Comparison of ENCODE assay signal across 25 cellular contexts in genomic region chr1:27408151-27408550, GRCh38. TPM values are rescaled to one million over a fixed set of nuclear protein-coding genes. Genes with fewer than 3 reads are reported as not detected.
A peak's percentile ranks its signal among the peaks of the same experiment; 100 is the strongest.
DNase-seq lines count a peak whose midpoint lies in the region; ATAC-seq and TF ChIP-seq lines count a peak whose summit lies in the region.
"Had no signal": no experiment of that assay in that cellular context is flagged by ENCODE, and none has a peak within 500 bp of the region (broad histone marks: within the 10 kb centered on the region; RNA-seq: fewer than 3 reads in every experiment).

No MANE protein-coding gene starts in this region.

- peaks cover 52% of the 10 kb centered on the region for H3K36me3 Mint-ChIP-seq in activated T-helper 2 cell treated with anti-CD3 and anti-CD28 coated beads, Interferon-gamma antibody, Interleukin-2, Interleukin-4, amounts not matched to agents 10 μg/mL and 5 μg/mL and 100 μg/mL, durations not matched to agents 14 hours and 24 hours and 36 hours (ENCODE audit: low read depth)
- H3K36me3 Mint-ChIP-seq in naive B cell: peaks cover 7 to 12% of the 10 kb centered on the region in 2 donors
- peaks cover 0 to 70% (median 7%) of the 10 kb centered on the region in 3 donors for H3K36me3 Mint-ChIP-seq in CD8-positive, alpha-beta memory T cell

- H3K9me3 ChIP-seq in cardiac muscle cell (ENCODE audit: low read depth) (no peaks in the 10 kb centered on the region), right cardiac atrium (ENCODE audit: control insufficient read depth, low read length) (no peaks in the 10 kb centered on the region)
- H3K9me3 ChIP-seq in CD8-positive, alpha-beta memory T cell (ENCODE audit: low read length): no peaks in the 10 kb centered on the region
- H3K9me3 ChIP-seq: HAP-1, prostate gland, SJSA1, uterus had no signal

- no peaks in the 10 kb centered on the region for H3K27me3 Mint-ChIP-seq in activated T-helper 2 cell treated with anti-CD3 and anti-CD28 coated beads, Interferon-gamma antibody, Interleukin-2, Interleukin-4, amounts not matched to agents 10 μg/mL and 5 μg/mL and 100 μg/mL, durations not matched to agents 14 hours and 24 hours and 36 hours (ENCODE audit: low read depth)
- H3K27me3 Mint-ChIP-seq in naive B cell: no peaks in the 10 kb centered on the region
- no peaks in the 10 kb centered on the region for H3K27me3 Mint-ChIP-seq in CD8-positive, alpha-beta memory T cell
- H3K27me3 Mint-ChIP-seq: CD4-positive, alpha-beta memory T cell had no signal

- no peak for ATAC-seq in right cardiac atrium
- no peak for ATAC-seq in naive B cell (ENCODE audit: low read depth in 2 of 2)
- no peak for ATAC-seq in GM21526 (IDR thresholded peaks at IDR 0.05; ENCODE audit: low FRiP score, unreplicated experiment)

- POLR2A ChIA-PET in CD8-positive, alpha-beta memory T cell (lab: Charles Lee): no interaction called here

- peaks cover 39% of the 10 kb centered on the region for H3K36me3 ChIP-seq in cardiac muscle cell
- H3K36me3 ChIP-seq in CD8-positive, alpha-beta memory T cell (ENCODE audit: insufficient read depth, low read length): peaks cover 36% of the 10 kb centered on the region
- H3K36me3 ChIP-seq: uterus had no signal

- no peaks in the 10 kb centered on the region for H3K27me3 ChIP-seq in cardiac muscle cell
- no peaks in the 10 kb centered on the region for H3K27me3 ChIP-seq in right cardiac atrium (ENCODE audit: control insufficient read depth, insufficient read depth)
- no peaks in the 10 kb centered on the region for H3K27me3 ChIP-seq in CD8-positive, alpha-beta memory T cell (ENCODE audit: insufficient read depth, low read length, poor library complexity, severe bottlenecking)
- H3K27me3 ChIP-seq: SJSA1, uterus had no signal

- no peak overlapping the region for H3K4me3 Mint-ChIP-seq in activated T-helper 2 cell treated with anti-CD3 and anti-CD28 coated beads, Interferon-gamma antibody, Interleukin-2, Interleukin-4, amounts not matched to agents 10 μg/mL and 5 μg/mL and 100 μg/mL, durations not matched to agents 14 hours and 24 hours and 36 hours (ENCODE audit: low read depth)
- H3K4me3 Mint-ChIP-seq in naive B cell: peak overlapping the region in 1 of 8 donors; percentile 21
- no peak overlapping the region for H3K4me3 Mint-ChIP-seq in CD8-positive, alpha-beta memory T cell
- H3K4me3 Mint-ChIP-seq: CD4-positive, alpha-beta memory T cell had no signal

- WGBS in right cardiac atrium: 93% methylated on average over 9 of the region's 9 CpGs

- peaks cover 9% of the 10 kb centered on the region for H3K4me1 Mint-ChIP-seq in activated T-helper 2 cell treated with anti-CD3 and anti-CD28 coated beads, Interferon-gamma antibody, Interleukin-2, Interleukin-4, amounts not matched to agents 10 μg/mL and 5 μg/mL and 100 μg/mL, durations not matched to agents 14 hours and 24 hours and 36 hours (ENCODE audit: low read depth)
- peaks cover 30 to 53% (median 49%) of the 10 kb centered on the region in 3 donors for H3K4me1 Mint-ChIP-seq in naive B cell
- peaks cover 10 to 11% (median 10%) of the 10 kb centered on the region in 3 donors for H3K4me1 Mint-ChIP-seq in CD8-positive, alpha-beta memory T cell

- no peak for DNase-seq in cardiac muscle cell (ENCODE audit: low read depth in 1 of 2, low spot score in 1 of 2)
- no peak for DNase-seq in right cardiac atrium
- no peak for DNase-seq in activated T-helper 2 cell treated with anti-CD3 and anti-CD28 coated beads, Interferon-gamma antibody, Interleukin-2, Interleukin-4, amounts not matched to agents 10 μg/mL and 5 μg/mL and 100 μg/mL, durations not matched to agents 14 hours and 24 hours and 36 hours (ENCODE audit: low spot score)
- DNase-seq in naive B cell: no peak
- no peak for DNase-seq in activated CD4-positive, CD25-positive, alpha-beta regulatory T cell treated with anti-CD3 and anti-CD28 coated beads, Interleukin-2, amount 50 U/mL, for 72 hours
- no peak for DNase-seq in cortex of kidney (lab: John Stamatoyannopoulos, UW)
- DNase-seq in CD8-positive, alpha-beta memory T cell: no peak
- DNase-seq: activated gamma-delta T cell; anterior cingulate cortex; CD4-positive, alpha-beta memory T cell; hippocampal formation; islet precursor cell; NCI-H1436 treated with DMSO at 0.1 percent for 48 hours; NCI-H2227 treated with DMSO at 0.1 percent for 48 hours; NCI-H82; small intestine; stimulated activated CD4-positive, alpha-beta T cell treated with anti-CD3 and anti-CD28 coated beads, Interleukin-4, amount 100 ng/mL, for 4 hours; substantia nigra; T1000; uterus had no signal

- intact Hi-C loops in right cardiac atrium (cut with DNase I): no loop called here
- intact Hi-C loops in activated T-helper 2 cell treated with anti-CD3 and anti-CD28 coated beads, Interferon-gamma antibody, Interleukin-2, Interleukin-4, amounts not matched to agents 10 μg/mL and 5 μg/mL and 100 μg/mL, durations not matched to agents 14 hours and 24 hours and 36 hours (cut with micrococcal nuclease): no loop called here

- no peaks in the 10 kb centered on the region for H3K9me3 Mint-ChIP-seq in activated T-helper 2 cell treated with anti-CD3 and anti-CD28 coated beads, Interferon-gamma antibody, Interleukin-2, Interleukin-4, amounts not matched to agents 10 μg/mL and 5 μg/mL and 100 μg/mL, durations not matched to agents 14 hours and 24 hours and 36 hours
- H3K9me3 Mint-ChIP-seq in naive B cell: no peaks in the 10 kb centered on the region
- no peaks in the 10 kb centered on the region for H3K9me3 Mint-ChIP-seq in CD8-positive, alpha-beta memory T cell
- H3K9me3 Mint-ChIP-seq: CD4-positive, alpha-beta memory T cell had no signal

- no peak overlapping the region for H3K4me3 ChIP-seq in cardiac muscle cell
- H3K4me3 ChIP-seq in right cardiac atrium (ENCODE audit: low read length): no peak overlapping the region
- no peak overlapping the region for H3K4me3 ChIP-seq in CD8-positive, alpha-beta memory T cell (ENCODE audit: low read length)
- H3K4me3 ChIP-seq: HAP-1, prostate gland, SJSA1, uterus had no signal

- no peak for TF ChIP-seq CTCF in cardiac muscle cell (IDR thresholded peaks at IDR 0.05; ENCODE audit: low read depth, low read length)

- peak overlapping the region; percentile 22 for H3K27ac ChIP-seq in cardiac muscle cell
- no peak overlapping the region for H3K27ac ChIP-seq in right cardiac atrium (ENCODE audit: low read length)
- H3K27ac ChIP-seq in CD8-positive, alpha-beta memory T cell (ENCODE audit: low read depth, low read length): no peak overlapping the region
- H3K27ac ChIP-seq: uterus had no signal

- H3K4me1 ChIP-seq in cardiac muscle cell (ENCODE audit: low read depth) (peaks cover 13% of the 10 kb centered on the region), right cardiac atrium (ENCODE audit: control insufficient read depth, insufficient read depth, low read length) (peaks cover 18% of the 10 kb centered on the region)
- H3K4me1 ChIP-seq in CD8-positive, alpha-beta memory T cell (ENCODE audit: insufficient read depth, low read length): peaks cover 7% of the 10 kb centered on the region
- H3K4me1 ChIP-seq: HAP-1, SJSA1 had no signal

- CTCF ChIA-PET in CD8-positive, alpha-beta memory T cell (lab: Charles Lee): no interaction called here

- peak overlapping the region; percentile 60 for H3K27ac Mint-ChIP-seq in activated T-helper 2 cell treated with anti-CD3 and anti-CD28 coated beads, Interferon-gamma antibody, Interleukin-2, Interleukin-4, amounts not matched to agents 10 μg/mL and 5 μg/mL and 100 μg/mL, durations not matched to agents 14 hours and 24 hours and 36 hours
- H3K27ac Mint-ChIP-seq in naive B cell: peak overlapping the region in 4 of 6 donors; percentile 29 to 92 (median 59)
- H3K27ac Mint-ChIP-seq in CD8-positive, alpha-beta memory T cell: peak overlapping the region in 3 of 8 donors; percentile 43 to 59 (median 47)

RNA-seq across cellular contexts. Expression of gene GPR3, which starts 15.7 kb away (rescaled TPM):
- total RNA-seq in cardiac muscle cell (1.7 and 1.9 TPM in 2 replicates), right cardiac atrium (1 to 10 TPM in 1 of 4 donors, under 1 TPM in 3; 0.46 to 3.3 (median 0.68) TPM)
- polyA plus RNA-seq in cardiac muscle cell (2.8 and 3.1 TPM in 2 replicates), right cardiac atrium (1.7 TPM), naive B cell (ENCODE audit: low read depth in 6 of 6) (under 1 TPM in 4 of 6 donors, not detected in 2; 0.12 to 0.64 (median 0.35) TPM)
- 3.7 and 3.9 TPM in 2 replicates for total RNA-seq in activated T-helper 2 cell treated with anti-CD3 and anti-CD28 coated beads, Interferon-gamma antibody, Interleukin-2, Interleukin-4, amounts not matched to agents 10 μg/mL and 5 μg/mL and 100 μg/mL, durations not matched to agents 14 hours and 24 hours and 36 hours
- total RNA-seq in CD8-positive, alpha-beta memory T cell: 1 to 10 TPM; 3.3 to 3.9 TPM
- polyA plus RNA-seq in CD8-positive, alpha-beta memory T cell: not detected
- total RNA-seq: CD4-positive, alpha-beta memory T cell had no signal
- polyA plus RNA-seq: CD4-positive, alpha-beta memory T cell had no signal

RNA-seq across cellular contexts. Expression of gene CD164L2, which starts 25.0 kb away (rescaled TPM):
- total RNA-seq in cardiac muscle cell: 0.24 TPM in 1 of 2 replicates, not detected in the other
- polyA plus RNA-seq in cardiac muscle cell: 0.35 and 0.62 TPM in 2 replicates
- not detected for total RNA-seq in right cardiac atrium
- not detected for polyA plus RNA-seq in right cardiac atrium
- not detected in 2 replicates for total RNA-seq in activated T-helper 2 cell treated with anti-CD3 and anti-CD28 coated beads, Interferon-gamma antibody, Interleukin-2, Interleukin-4, amounts not matched to agents 10 μg/mL and 5 μg/mL and 100 μg/mL, durations not matched to agents 14 hours and 24 hours and 36 hours
- polyA plus RNA-seq in naive B cell (ENCODE audit: low read depth in 6 of 6): not detected
- total RNA-seq in CD8-positive, alpha-beta memory T cell: not detected
- not detected for polyA plus RNA-seq in CD8-positive, alpha-beta memory T cell
- total RNA-seq: CD4-positive, alpha-beta memory T cell; lung microvascular endothelial cell; SJSA1 had no signal

RNA-seq across cellular contexts. Expression of gene FCN3, which starts 33.5 kb away (rescaled TPM):
- total RNA-seq in cardiac muscle cell: 0.18 and 3.6 TPM in 2 replicates
- polyA plus RNA-seq in cardiac muscle cell: 0.81 and 2.9 TPM in 2 replicates
- 10 to 100 TPM in 3 of 4 donors, 1 to 10 TPM in 1; 5.8 to 46.0 (median 11.9) TPM for total RNA-seq in right cardiac atrium
- polyA plus RNA-seq in right cardiac atrium: 98.1 TPM
- total RNA-seq in activated T-helper 2 cell treated with anti-CD3 and anti-CD28 coated beads, Interferon-gamma antibody, Interleukin-2, Interleukin-4, amounts not matched to agents 10 μg/mL and 5 μg/mL and 100 μg/mL, durations not matched to agents 14 hours and 24 hours and 36 hours: not detected in 2 replicates
- not detected for polyA plus RNA-seq in naive B cell (ENCODE audit: low read depth in 6 of 6)
- not detected for total RNA-seq in CD8-positive, alpha-beta memory T cell
- polyA plus RNA-seq in CD8-positive, alpha-beta memory T cell: not detected
- total RNA-seq: CD4-positive, alpha-beta memory T cell; lung microvascular endothelial cell; SJSA1 had no signal
- polyA plus RNA-seq: CD4-positive, alpha-beta memory T cell had no signal

RNA-seq across cellular contexts. Expression of gene MAP3K6, which starts 41.4 kb away (rescaled TPM):
- 13.6 and 17.1 TPM in 2 replicates for total RNA-seq in cardiac muscle cell
- polyA plus RNA-seq in cardiac muscle cell: 12.7 and 17.8 TPM in 2 replicates
- 10 to 100 TPM; 40.7 to 52.7 (median 45.9) TPM for total RNA-seq in right cardiac atrium
- polyA plus RNA-seq in right cardiac atrium: 47.5 TPM
- 15.8 and 22.0 TPM in 2 replicates for total RNA-seq in activated T-helper 2 cell treated with anti-CD3 and anti-CD28 coated beads, Interferon-gamma antibody, Interleukin-2, Interleukin-4, amounts not matched to agents 10 μg/mL and 5 μg/mL and 100 μg/mL, durations not matched to agents 14 hours and 24 hours and 36 hours
- 1 to 10 TPM in 4 of 6 donors, under 1 TPM in 1, not detected in 1; 0.80 to 2.7 (median 2.0) TPM for polyA plus RNA-seq in naive B cell (ENCODE audit: low read depth in 6 of 6)
- total RNA-seq in CD8-positive, alpha-beta memory T cell: 1 to 10 TPM; 6.9 to 7.1 TPM
- polyA plus RNA-seq in CD8-positive, alpha-beta memory T cell: 6.0 TPM
